8 cellular contexts compared by ENCODE assay signal in genomic region chr14:78022059-78022458, GRCh38.
DNase-seq lines count a peak whose midpoint lies in the region; ATAC-seq, FAIRE-seq and TF ChIP-seq lines count a peak whose summit lies in the region.

No MANE protein-coding gene starts in this region.

- no peak for TF ChIP-seq POLR2A in GM12878 (IDR thresholded peaks at IDR 0.05; ENCODE audit: low read depth, low read length)

- intact Hi-C loops in GM12878 (cut with micrococcal nuclease; ENCODE audit: unreplicated experiment) = loop anchor here (2.0 kb wide), 2 partner anchors 545 to 577 kb away; no protein-coding TSS in a partner anchor
- intact Hi-C loops in left lung (cut with DNase I) = no loop called here

- no peaks in the 10 kb centered on the region for H4K20me1 ChIP-seq in GM12878 (ENCODE audit: control insufficient read depth, insufficient read depth)

- H3K9ac ChIP-seq in NT2/D1 (ENCODE audit: insufficient read length, low read depth) (no peak overlapping the region), GM12878 (ENCODE audit: control insufficient read depth, insufficient read depth, low read length) (no peak overlapping the region)

- H3K4me3 ChIP-seq in Jurkat, Clone E6-1 (ENCODE audit: low read length) = no peak overlapping the region
- H3K4me3 ChIP-seq in NT2/D1 (ENCODE audit: insufficient read length, low read depth) (no peak overlapping the region), GM12878 (no peak overlapping the region), left lung (no peak overlapping the region)

- no peaks in the 10 kb centered on the region for H3K79me2 ChIP-seq in GM12878 (ENCODE audit: control insufficient read depth, insufficient read depth, low read length)

- peak; percentile 72 for TF ChIP-seq RAD21 in GM12878 (IDR thresholded peaks at IDR 0.05; ENCODE audit: insufficient read depth, low read depth, low read length)

- H3K27me3 ChIP-seq in NT2/D1 (ENCODE audit: insufficient read depth, insufficient read length) (no peaks in the 10 kb centered on the region), GM12878 (replicated peaks in 1 of 2; ENCODE audit: control insufficient read depth in 2 of 2, insufficient read depth in 2 of 2, low read length in 1 of 2) (no peaks in the 10 kb centered on the region; a peak in 1 of 4 replicates), left lung (no peaks in the 10 kb centered on the region)

- no peak for FAIRE-seq in GM12878 (lab: Jason Lieb, UNC)

- no peak overlapping the region for H3K27ac Mint-ChIP-seq in stimulated activated naive CD8-positive, alpha-beta T cell treated with anti-CD3 and anti-CD28 coated beads, Interleukin-15, amount 100 ng/mL, for 72 hours

- BruUV-seq in GM12878 (replicated peaks; lab: Mats Ljungman, UMichigan) = no TSS peak

- H3K9me3 ChIP-seq in NT2/D1 (ENCODE audit: insufficient read depth, low read length) (0 out of 2 replicates have a peak, but pooled peaks cover 6% of the 10 kb centered on the region), GM12878 (replicated peaks; ENCODE audit: control insufficient read depth, insufficient read depth, low read length) (no peaks in the 10 kb centered on the region; the same call in 2 of the 3 replicates), left lung (no peaks in the 10 kb centered on the region)

- POLR2A ChIA-PET in GM12878 (lab: Charles Lee) = no interaction called here

- no peaks in the 10 kb centered on the region for H3K4me1 Mint-ChIP-seq in stimulated activated naive CD8-positive, alpha-beta T cell treated with anti-CD3 and anti-CD28 coated beads, Interleukin-15, amount 100 ng/mL, for 72 hours

- RAD21 ChIA-PET in GM12878 (lab: Charles Lee; ENCODE audit: unreplicated experiment) = interaction anchor here (2.4 kb wide), 1 partner anchor 545 kb away, joined by 15 read pairs; no protein-coding TSS in a partner anchor

- H3K9me3 Mint-ChIP-seq in stimulated activated naive CD8-positive, alpha-beta T cell treated with anti-CD3 and anti-CD28 coated beads, Interleukin-15, amount 100 ng/mL, for 72 hours = no peaks in the 10 kb centered on the region

- peak overlapping the region; percentile 55 for H2AFZ ChIP-seq in GM12878 (ENCODE audit: control insufficient read depth, low read depth, low read length)

- DNase-seq in SKM-1 treated with dmso at 0.1 percent for 144 hours (lab: John Stamatoyannopoulos, UW; ENCODE audit: unreplicated experiment) (peak; percentile 31), SKM-1 (lab: John Stamatoyannopoulos, UW; ENCODE audit: unreplicated experiment) (no peak), NT2/D1 (ENCODE audit: low read depth, low spot score) (peak; percentile 59), GM12878 (ENCODE audit: low read depth, low spot score) (peak; percentile 25), left lung (peak in 1 of 2 donors; percentile 35)
- peak; percentile 67 for DNase-seq in Jurkat, Clone E6-1 (ENCODE audit: low read depth, low spot score)
- peak; percentile 68 to 70 for DNase-seq in stimulated activated naive CD8-positive, alpha-beta T cell treated with anti-CD3 and anti-CD28 coated beads, Interleukin-15, amount 100 ng/mL, for 72 hours

- in situ Hi-C loops in GM12878 (cut with MboI) = no loop called here

- CTCF ChIA-PET in GM12878 (lab: Yijun Ruan, JAX) = interaction anchor here (0.6 to 2.1 kb wide), 6 partner anchors 11 to 544 kb away, joined by 3 to 9 read pairs (median 6); no protein-coding TSS in a partner anchor

- no peak overlapping the region for H3K27ac ChIP-seq in GM12878 (ENCODE audit: control insufficient read depth, insufficient read depth)
- H3K27ac ChIP-seq in left lung = no peak overlapping the region

- H3K4me2 ChIP-seq in GM12878 (ENCODE audit: control insufficient read depth, insufficient read depth) = no peak overlapping the region

- no peaks in the 10 kb centered on the region for H3K36me3 ChIP-seq in NT2/D1 (ENCODE audit: insufficient read depth, insufficient read length, low read length)
- H3K36me3 ChIP-seq in GM12878 (ENCODE audit: control insufficient read depth in 2 of 2, insufficient read depth in 2 of 2, low read length in 1 of 2) = no peaks in the 10 kb centered on the region
- H3K36me3 ChIP-seq in left lung = no peaks in the 10 kb centered on the region

- H3K27me3 Mint-ChIP-seq in stimulated activated naive CD8-positive, alpha-beta T cell treated with anti-CD3 and anti-CD28 coated beads, Interleukin-15, amount 100 ng/mL, for 72 hours = peaks cover 20% of the 10 kb centered on the region

- 27% methylated on average over 5 of the region's 5 CpGs for WGBS in GM12878 (ENCODE audit: insufficient coverage, insufficient replicate concordance, low lambda C conversion rate, missing lambda C conversion rate)

- no peak for TF ChIP-seq EP300 in GM12878 (IDR thresholded peaks at IDR 0.05; ENCODE audit: borderline replicate concordance in 1 of 2, control insufficient read depth in 1 of 2, low read depth in 2 of 2, low read length in 2 of 2)

- ATAC-seq in GM21526 (IDR thresholded peaks at IDR 0.05; ENCODE audit: low FRiP score, unreplicated experiment) = peak; percentile 88
- peak; percentile 95 for ATAC-seq in GM12878
- ATAC-seq in left lung = peak; percentile 80
- ATAC-seq in stimulated activated naive CD8-positive, alpha-beta T cell treated with anti-CD3 and anti-CD28 coated beads, Interleukin-15, amount 100 ng/mL, for 72 hours = peak; percentile 90

- SMC1A ChIA-PET in GM12878 (lab: Charles Lee; ENCODE audit: uncharacterized antibody, unreplicated experiment) = interaction anchor here (0.6 to 1.4 kb wide), 2 partner anchors 234 to 545 kb away, joined by 3 to 7 read pairs; no protein-coding TSS in a partner anchor

- H3K4me3 Mint-ChIP-seq in stimulated activated naive CD8-positive, alpha-beta T cell treated with anti-CD3 and anti-CD28 coated beads, Interleukin-15, amount 100 ng/mL, for 72 hours = no peak overlapping the region

- no peaks in the 10 kb centered on the region for H3K4me1 ChIP-seq in NT2/D1 (ENCODE audit: insufficient read depth, insufficient read length)
- no peaks in the 10 kb centered on the region for H3K4me1 ChIP-seq in GM12878 (ENCODE audit: control insufficient read depth, insufficient read depth, low read length)
- no peaks in the 10 kb centered on the region for H3K4me1 ChIP-seq in left lung

- TF ChIP-seq CTCF in GM12878 (IDR thresholded peaks at IDR 0.05 in 2 of 3, conservative IDR thresholded peaks at IDR 0.05 in 1 of 3; ENCODE audit: control insufficient read depth in 2 of 3, extremely low read depth in 1 of 3, insufficient read depth in 1 of 3, low read depth in 3 of 3, low read length in 3 of 3) (peak; percentile 49 to 60 (median 53)), left lung (IDR thresholded peaks at IDR 0.05) (peak; percentile 43 to 49)

TF ChIP-seq in GM12878, 131 proteins besides CTCF, POLR2A, EP300 and RAD21:
- TF ChIP-seq YY1 (IDR thresholded peaks at IDR 0.05; ENCODE audit: low read depth, low read length) (peak; percentile 88), SMAD5 (IDR thresholded peaks at IDR 0.05; ENCODE audit: low read depth) (no peak), BHLHE40 (IDR thresholded peaks at IDR 0.05; ENCODE audit: borderline replicate concordance in 1 of 2, low read depth in 2 of 2, low read length in 1 of 2) (no peak), SMC3 (IDR thresholded peaks at IDR 0.05; ENCODE audit: borderline replicate concordance, low read length) (peak; percentile 57), RUNX3 (IDR thresholded peaks at IDR 0.05; ENCODE audit: low read length) (0 out of 2 replicates have a peak, but pooled peaks have one; percentile 7), BCL11A (IDR thresholded peaks at IDR 0.05; ENCODE audit: low read depth, low read length) (no peak)
